ENCODE assay signal across 8 cellular contexts in the genomic region with DNA sequence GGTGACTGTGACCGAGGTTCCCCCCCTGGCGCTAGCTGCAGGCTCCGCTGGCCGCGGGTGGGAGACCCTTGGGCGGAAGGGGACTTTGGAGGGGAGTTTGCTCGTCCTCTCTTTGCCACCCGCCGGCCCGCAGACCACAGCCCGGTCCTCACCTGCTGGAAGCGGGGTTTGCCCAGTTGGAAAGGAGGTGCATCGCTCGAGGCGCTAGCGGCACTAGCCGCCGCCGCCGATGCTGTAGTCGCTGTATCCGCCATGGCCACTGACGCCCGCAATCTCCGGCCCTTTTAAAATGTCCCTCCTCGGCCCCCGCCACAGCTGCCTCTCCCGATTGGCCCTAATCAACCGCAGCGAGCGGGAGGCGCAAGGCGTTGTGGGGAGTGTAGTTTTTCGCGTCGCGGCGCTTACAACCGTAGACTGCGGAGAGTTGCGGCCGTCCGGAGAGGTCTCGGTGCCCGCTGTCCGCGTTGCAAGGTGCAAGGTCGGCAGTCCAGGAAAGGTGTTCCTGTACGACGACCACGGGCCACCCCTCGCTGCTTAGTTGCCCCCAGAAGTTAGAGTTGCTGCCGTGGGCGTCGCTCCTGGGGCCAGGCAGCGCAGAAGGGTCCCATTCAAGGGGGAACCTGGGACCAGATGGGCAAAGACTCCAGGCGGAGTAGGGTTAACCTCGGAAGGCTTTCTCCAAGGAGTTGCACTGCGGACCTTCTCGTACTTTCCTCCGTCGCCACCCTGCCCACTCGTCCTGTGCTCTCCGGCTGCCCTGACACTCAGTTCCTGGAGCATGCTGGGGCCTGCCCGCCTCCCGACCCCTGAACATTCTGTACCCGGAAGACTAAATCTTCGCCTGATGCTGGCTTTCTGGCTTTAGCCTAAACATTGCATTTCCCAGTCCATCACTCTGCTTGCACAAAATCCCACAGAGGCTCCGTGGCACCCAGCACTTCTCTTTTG. TPM values are rescaled to one million over a fixed set of nuclear protein-coding genes. Genes with fewer than 3 reads are reported as not detected.
DNase-seq lines count a peak whose midpoint lies in the region; ATAC-seq and TF ChIP-seq lines count a peak whose summit lies in the region.

Gene SFXN5, minus strand, starts transcription at position 261 of the 948 bp plus-strand sequence. Its CDS starts 7 bp downstream, at position 254.

- no peaks in the 10 kb centered on the region for H3K27me3 Mint-ChIP-seq in naive thymus-derived CD8-positive, alpha-beta T cell

- in situ Hi-C loops in GM23248 (cut with MboI), result no loop called here

- peak within 1 kb of the TSS; percentile 64 for H3K27ac ChIP-seq in DOHH2 (ENCODE audit: low read depth, low read length)
- H3K27ac ChIP-seq in GM23248, result peak within 1 kb of the TSS; percentile 83
- H3K27ac ChIP-seq in fibroblast of lung (ENCODE audit: insufficient read depth, low read length), result peak within 1 kb of the TSS; percentile 89

- 5% methylated on average over 62 to 67 of the region's 69 CpGs for whole genome bisulfite sequencing in GM23248 (ENCODE audit: low coverage in 1 of 2, low lambda C conversion rate in 2 of 2, missing lambda C conversion rate in 2 of 2), 2 experiments

- DNase-seq in GM23248, result peak; percentile 96
- peak; percentile 89 for DNase-seq in LHCN-M2 (ENCODE audit: low read depth)
- DNase-seq in RPMI8226, result peak; percentile 92
- peak; percentile 71 to 77 for DNase-seq in activated T-helper 1 cell treated with anti-CD3 and anti-CD28 coated beads, Interleukin-2, amount 50 U/mL, for 16 hours (ENCODE audit: low read depth in 1 of 2, low spot score in 1 of 2)
- DNase-seq in fibroblast of lung (ENCODE audit: low read depth in 2 of 2), result peak; percentile 89 to 92
- DNase-seq in naive thymus-derived CD8-positive, alpha-beta T cell, result peak; percentile 77 to 94 (median 88)
- DNase-seq in stimulated activated naive CD4-positive, alpha-beta T cell (lab: John Stamatoyannopoulos, UW), result peak; percentile 79 to 94 (median 86)

- peaks cover 21 to 45% (median 35%) of the 10 kb centered on the region in 4 donors for H3K4me1 Mint-ChIP-seq in naive thymus-derived CD8-positive, alpha-beta T cell

- no peaks in the 10 kb centered on the region for H3K9me3 Mint-ChIP-seq in naive thymus-derived CD8-positive, alpha-beta T cell

- H3K27me3 ChIP-seq in DOHH2 (ENCODE audit: control insufficient read depth, low read length) (peaks cover 9% of the 10 kb centered on the region), GM23248 (replicated peaks; ENCODE audit: insufficient read depth) (no peaks in the 10 kb centered on the region), fibroblast of lung (ENCODE audit: control insufficient read depth, insufficient read depth, low read length) (no peaks in the 10 kb centered on the region)

- H3K4me3 Mint-ChIP-seq in naive thymus-derived CD8-positive, alpha-beta T cell, result peak within 1 kb of the TSS; percentile 91 to 98 (median 94)

- H3K36me3 Mint-ChIP-seq in naive thymus-derived CD8-positive, alpha-beta T cell, result peaks cover 0 to 2% (median 0%) of the 10 kb centered on the region in 3 donors

- H3K36me3 ChIP-seq in DOHH2 (ENCODE audit: control insufficient read depth, low read length), result no peaks in the 10 kb centered on the region; the same call in 1 of the 2 replicates
- no peaks in the 10 kb centered on the region for H3K36me3 ChIP-seq in GM23248 (ENCODE audit: low read depth)
- H3K36me3 ChIP-seq in fibroblast of lung (ENCODE audit: control insufficient read depth, insufficient read depth, low read length), result peaks cover 3% of the 10 kb centered on the region

- TF ChIP-seq CTCF in DOHH2 (IDR thresholded peaks at IDR 0.05; ENCODE audit: low read depth, low read length, poor library complexity, severe bottlenecking), result no peak
- TF ChIP-seq CTCF in fibroblast of lung (conservative IDR thresholded peaks at IDR 0.05 in 1 of 2, IDR thresholded peaks at IDR 0.05 in 1 of 2; ENCODE audit: low read depth in 1 of 2, low read length in 2 of 2), result peak; percentile 18 to 36

- H3K9me2 ChIP-seq in DOHH2 (replicated peaks; ENCODE audit: control insufficient read depth, low read length) (no peaks in the 10 kb centered on the region), GM23248 (ENCODE audit: insufficient read depth) (no peaks in the 10 kb centered on the region)

- peak; percentile 75 to 82 for ATAC-seq in naive thymus-derived CD8-positive, alpha-beta T cell

- peak within 1 kb of the TSS; percentile 88 to 97 (median 94) for H3K27ac Mint-ChIP-seq in naive thymus-derived CD8-positive, alpha-beta T cell

- H3K9me3 ChIP-seq in DOHH2 (ENCODE audit: control insufficient read depth, insufficient read depth, low read length), result no peaks in the 10 kb centered on the region
- no peaks in the 10 kb centered on the region for H3K9me3 ChIP-seq in GM23248 (ENCODE audit: low read depth)
- H3K9me3 ChIP-seq in fibroblast of lung (ENCODE audit: control insufficient read depth, insufficient read depth, low read depth, low read length), result no peaks in the 10 kb centered on the region

- H3K4me1 ChIP-seq in DOHH2 (ENCODE audit: control insufficient read depth, low read length) (peaks cover 17% of the 10 kb centered on the region), GM23248 (ENCODE audit: insufficient read depth) (peaks cover 9% of the 10 kb centered on the region; the same call in 1 of the 2 replicates), fibroblast of lung (ENCODE audit: control insufficient read depth, extremely low read depth, insufficient read depth, low read length) (peaks cover 11% of the 10 kb centered on the region)

- H4K20me1 ChIP-seq in DOHH2 (ENCODE audit: control insufficient read depth, insufficient read depth, low read depth, low read length) (no peaks in the 10 kb centered on the region), GM23248 (ENCODE audit: insufficient read depth) (no peaks in the 10 kb centered on the region), fibroblast of lung (ENCODE audit: control insufficient read depth, extremely low read depth, insufficient read depth, low read length) (no peaks in the 10 kb centered on the region)

- peaks cover 27% of the 10 kb centered on the region for H3K79me2 ChIP-seq in DOHH2 (ENCODE audit: control insufficient read depth, low read length)
- peaks cover 40% of the 10 kb centered on the region for H3K79me2 ChIP-seq in GM23248 (ENCODE audit: insufficient read depth)
- H3K79me2 ChIP-seq in fibroblast of lung (ENCODE audit: control insufficient read depth, insufficient read depth, low read length), result peaks cover 22% of the 10 kb centered on the region

- POLR2A ChIA-PET in naive thymus-derived CD8-positive, alpha-beta T cell (lab: Charles Lee), result interaction anchor here (0.7 to 3.1 kb wide), 8 partner anchors 10 to 1845 kb away, joined by 3 to 20 read pairs (median 4); partner anchors contain the start of genes ALMS1, CCT7, PAIP2B and PRADC1

- peak within 1 kb of the TSS; percentile 77 for H2AFZ ChIP-seq in GM23248
- peak within 1 kb of the TSS; percentile 80 for H2AFZ ChIP-seq in fibroblast of lung (ENCODE audit: low read length)

- H3F3A ChIP-seq in DOHH2 (ENCODE audit: control insufficient read depth, insufficient read depth) (no peaks in the 10 kb centered on the region; the same call in 1 of the 2 replicates), GM23248 (ENCODE audit: insufficient read depth) (peaks cover 5% of the 10 kb centered on the region)

- H3K4me2 ChIP-seq in DOHH2 (ENCODE audit: low read length) (peak within 1 kb of the TSS; percentile 99), GM23248 (ENCODE audit: unreplicated experiment) (peak within 1 kb of the TSS; percentile 81), fibroblast of lung (ENCODE audit: extremely low read depth, insufficient read depth, low read length) (peak within 1 kb of the TSS; percentile 98)

- H3K4me3 ChIP-seq in DOHH2 (ENCODE audit: low read length) (peak within 1 kb of the TSS; percentile 100), GM23248 (peak within 1 kb of the TSS; percentile 78), fibroblast of lung (replicated peaks in 1 of 4; ENCODE audit: control extremely low read depth in 1 of 4, insufficient read depth in 1 of 4, low read depth in 3 of 4, low read length in 4 of 4) (peak within 1 kb of the TSS; percentile 66 to 95 (median 84))

- H3K9ac ChIP-seq in GM23248 (peak within 1 kb of the TSS; percentile 89), fibroblast of lung (ENCODE audit: insufficient read depth, low read length) (peak within 1 kb of the TSS; percentile 88)

RNA-seq across cellular contexts. Expression of gene SFXN5, which starts in this region (rescaled TPM):
- 16.4 and 17.1 TPM in 2 replicates for total RNA-seq in GM23248 (2014; rRNA removed; shearing (Covaris generic))
- polyA plus RNA-seq in GM23248 (2016; fragmentation: Nextera tagmentation; extraction: Ambion mirVana), result 7.3 and 10.0 TPM in 2 replicates
- 12.9 and 13.0 TPM in 2 replicates for total RNA-seq in LHCN-M2 (2014; rRNA removed)
- polyA plus RNA-seq in LHCN-M2 (2012), result 5.7 TPM
- 10.0 and 13.9 TPM in 2 replicates for total RNA-seq in fibroblast of lung
- 5.8 and 11.0 TPM in 2 replicates for polyA plus RNA-seq in fibroblast of lung
- polyA plus RNA-seq in fibroblast of lung (2012), result 5.7 and 11.0 TPM in 2 replicates
- 14.8 and 24.7 TPM in 2 replicates for polyA minus RNA-seq in fibroblast of lung (ENCODE audit: low replicate concordance)
- 10 to 100 TPM; 17.1 to 20.0 TPM for total RNA-seq in naive thymus-derived CD8-positive, alpha-beta T cell
- polyA plus RNA-seq in naive thymus-derived CD8-positive, alpha-beta T cell, result 1 to 10 TPM; 1.7 to 3.5 (median 2.6) TPM

Comparison
In these comparisons a context has a peak if more than half of its experiments do, and no peak if none do; other contexts are left out.
1. Peak in every context shown above with its lines: DNase-seq, ATAC-seq, H3K4me3 ChIP-seq and H3K27ac ChIP-seq.